8 cellular contexts compared by ENCODE assay signal in the genomic region with DNA sequence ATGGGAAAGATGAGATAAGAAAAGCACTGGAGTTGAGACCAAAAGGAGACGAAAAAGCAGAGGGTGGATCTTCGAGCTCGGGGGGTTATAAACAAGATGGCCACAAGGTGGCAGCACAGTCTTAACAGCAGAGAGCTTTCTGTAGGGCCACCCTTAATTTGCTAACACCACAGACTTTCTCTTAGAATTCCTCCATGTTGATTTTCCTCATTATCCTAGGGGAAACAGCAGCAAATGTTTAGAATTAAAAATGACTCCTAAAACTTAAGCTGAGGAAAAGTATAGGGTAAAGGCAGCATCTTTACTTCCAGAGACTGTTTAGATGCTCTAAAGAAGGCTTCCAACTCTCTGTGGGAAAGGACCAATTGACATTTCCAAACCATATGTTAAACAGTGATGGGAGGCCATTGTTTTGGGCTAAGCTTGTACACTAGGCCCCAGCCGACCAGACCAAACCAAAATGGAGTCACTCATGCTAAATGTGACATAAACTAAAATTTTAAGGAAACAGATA. TPM values are rescaled to one million over a fixed set of nuclear protein-coding genes. Genes with fewer than 3 reads are reported as not detected.
DNase-seq lines count a peak whose midpoint lies in the region; TF ChIP-seq lines count a peak whose summit lies in the region.

No MANE protein-coding gene starts in this region.

- no peak overlapping the region for H2AFZ ChIP-seq in OCI-LY7 (ENCODE audit: low read length)

- H3K27me3 ChIP-seq in esophagus squamous epithelium = no peaks in the 10 kb centered on the region

- no peaks in the 10 kb centered on the region for H4K20me1 ChIP-seq in OCI-LY7 (ENCODE audit: insufficient read depth, low read length)

- H3K4me2 ChIP-seq in OCI-LY7 (ENCODE audit: low read length) = no peak overlapping the region

- no peaks in the 10 kb centered on the region for H3K27me3 Mint-ChIP-seq in nephron (ENCODE audit: low read depth)

- peak overlapping the region; percentile 4 to 75 (median 46) for H3K27ac Mint-ChIP-seq in nephron

- no peaks in the 10 kb centered on the region for H3K36me3 Mint-ChIP-seq in nephron (ENCODE audit: low read depth)

- H3K4me3 Mint-ChIP-seq in nephron = no peak overlapping the region

- TF ChIP-seq POLR2A in esophagus squamous epithelium (IDR thresholded peaks at IDR 0.05) = no peak

- no peaks in the 10 kb centered on the region for H3K4me1 ChIP-seq in OCI-LY7 (ENCODE audit: insufficient read depth, low read length, poor library complexity, severe bottlenecking)
- peaks cover 0 to 10% (median 0%) of the 10 kb centered on the region in 3 donors for H3K4me1 ChIP-seq in esophagus squamous epithelium

- BruUV-seq in OCI-LY7 (replicated peaks; lab: Mats Ljungman, UMichigan) = no TSS peak

- H3K79me2 ChIP-seq in OCI-LY7 (ENCODE audit: insufficient read depth, low read depth, low read length) = no peaks in the 10 kb centered on the region

- intact Hi-C loops in OCI-LY7 (cut with micrococcal nuclease; ENCODE audit: unreplicated experiment) = loop anchor here (1.0 kb wide), 2 partner anchors 30 to 261 kb away; no protein-coding TSS in a partner anchor
- intact Hi-C loops in esophagus squamous epithelium (cut with DNase I) = loop anchor here (2.0 kb wide), 1 partner anchor 261 kb away; no protein-coding TSS in a partner anchor

- H3K36me3 ChIP-seq in OCI-LY7 (ENCODE audit: insufficient read depth, low read length) (no peaks in the 10 kb centered on the region), esophagus squamous epithelium (no peaks in the 10 kb centered on the region)

- CTCF ChIA-PET in OCI-LY7 (lab: Charles Lee; ENCODE audit: unreplicated experiment) = interaction anchor here (0.6 to 2.0 kb wide), 3 partner anchors 29 to 262 kb away, joined by 3 to 6 read pairs (median 5); no protein-coding TSS in a partner anchor

- H3K9me3 ChIP-seq in OCI-LY7 (ENCODE audit: low read length) (no peaks in the 10 kb centered on the region), esophagus squamous epithelium (no peaks in the 10 kb centered on the region)

- H3K9me2 ChIP-seq in OCI-LY7 (ENCODE audit: insufficient read depth, low read length) = no peaks in the 10 kb centered on the region

- TF ChIP-seq CTCF in OCI-LY7 (conservative IDR thresholded peaks at IDR 0.05; ENCODE audit: low read length) (peak; percentile 97), esophagus squamous epithelium (IDR thresholded peaks at IDR 0.05) (peak; percentile 47 to 88 (median 84)), nephron (IDR thresholded peaks at IDR 0.05; ENCODE audit: unreplicated experiment in 3 of 3) (peak; percentile 92)

- H3K4me1 Mint-ChIP-seq in nephron = peaks cover 28% of the 10 kb centered on the region

- no peak overlapping the region for H3K4me3 ChIP-seq in Jurkat, Clone E6-1 (ENCODE audit: low read length)
- H3K4me3 ChIP-seq in OCI-LY7 (ENCODE audit: low read depth, low read length, poor library complexity, severe bottlenecking) (no peak overlapping the region), esophagus squamous epithelium (no peak overlapping the region)

- POLR2A ChIA-PET in OCI-LY7 (lab: Charles Lee) = interaction anchor here (0.6 to 1.3 kb wide), 4 partner anchors 10 to 30 kb away, joined by 3 read pairs; no protein-coding TSS in a partner anchor

- DNase-seq in AG20443 (ENCODE audit: low spot score) (peak; percentile 85), GM19238 (ENCODE audit: insufficient read length, low spot score) (peak; percentile 48), OCI-LY7 (ENCODE audit: low spot score) (peak; percentile 74), activated T-cell treated with anti-CD3 and anti-CD28 coated beads for 48 hours (ENCODE audit: low read depth) (peak; percentile 52), esophagus squamous epithelium (lab: John Stamatoyannopoulos, UW) (no peak)
- DNase-seq in Jurkat, Clone E6-1 (ENCODE audit: low read depth, low spot score) = peak; percentile 57
- peak; percentile 49 for DNase-seq in stimulated activated naive CD4-positive, alpha-beta T cell treated with Interleukin-2 at 50 U/mL for 16 hours (lab: John Stamatoyannopoulos, UW)

- no peak overlapping the region for H3K27ac ChIP-seq in OCI-LY7 (ENCODE audit: low read depth, low read length, poor library complexity, severe bottlenecking)
- no peak overlapping the region for H3K27ac ChIP-seq in esophagus squamous epithelium

- 7 to 9% methylated on average over 4 of the region's 4 CpGs for WGBS in esophagus squamous epithelium, 2 donors

- H3K9me3 Mint-ChIP-seq in nephron = peaks cover 7% of the 10 kb centered on the region

RNA-seq across cellular contexts. Expression of gene APOBEC4, which starts 2.5 kb away (rescaled TPM):
- not detected for polyA plus RNA-seq in Jurkat, Clone E6-1 (2012; ENCODE audit: insufficient read depth, insufficient read length)
- total RNA-seq in OCI-LY7 (2014; rRNA removed; shearing (Covaris generic)) = not detected in 2 replicates
- not detected in 2 replicates for total RNA-seq in OCI-LY7 (2022)
- total RNA-seq in esophagus squamous epithelium = not detected

RNA-seq across cellular contexts. Expression of gene ARPC5, which starts 20.0 kb away (rescaled TPM):
- polyA plus RNA-seq in Jurkat, Clone E6-1 (2012; ENCODE audit: insufficient read depth, insufficient read length) = 418 TPM
- total RNA-seq in OCI-LY7 (2014; rRNA removed; shearing (Covaris generic)) = 116 and 148 TPM in 2 replicates
- 132 and 133 TPM in 2 replicates for total RNA-seq in OCI-LY7 (2022)
- 100 to 1,000 TPM in 2 of 4 donors, 10 to 100 TPM in 2; 90.2 to 136 (median 102) TPM for total RNA-seq in esophagus squamous epithelium
